Comparison of ENCODE assay signal across 8 cellular contexts in the genomic region with DNA sequence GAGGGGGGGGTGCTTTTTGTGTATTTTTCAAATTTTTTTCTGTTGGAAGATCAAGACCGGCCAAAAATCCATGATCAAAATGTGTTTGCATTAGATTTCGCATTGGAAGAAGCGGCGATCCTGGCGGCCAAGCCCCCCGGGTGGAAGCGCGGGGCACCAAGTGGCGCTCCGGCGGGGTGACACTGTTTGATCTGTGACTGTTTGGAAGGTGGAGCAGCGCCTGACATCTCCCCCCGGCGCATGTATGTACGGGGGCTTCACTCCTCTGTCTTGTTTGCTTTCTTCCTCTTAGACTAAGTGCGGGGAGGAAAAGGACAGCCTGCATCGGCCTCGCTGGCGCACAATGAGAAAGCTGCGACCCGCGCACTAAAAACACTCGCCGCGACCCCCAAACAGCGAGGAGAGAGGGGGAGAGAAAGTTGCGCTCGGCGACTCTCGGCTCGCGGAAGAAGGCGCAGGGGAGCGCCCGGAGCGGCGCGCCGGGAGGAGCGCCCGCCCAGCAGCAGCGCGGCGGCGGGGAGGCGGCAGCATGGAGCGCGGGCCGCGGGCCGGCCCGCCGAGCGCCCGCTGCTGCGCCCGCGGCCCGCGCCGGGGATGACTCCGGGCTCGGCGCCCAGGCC. TPM values are rescaled to one million over a fixed set of nuclear protein-coding genes. Genes with fewer than 3 reads are reported as not detected.
DNase-seq lines count a peak whose midpoint lies in the region; ATAC-seq and TF ChIP-seq lines count a peak whose summit lies in the region.

No MANE protein-coding gene starts in this region.

- TF ChIP-seq CTCF in heart right ventricle (IDR thresholded peaks at IDR 0.05) = no peak
- TF ChIP-seq CTCF in OCI-LY1 (IDR thresholded peaks at IDR 0.05; ENCODE audit: low read length) = no peak
- no peak for TF ChIP-seq CTCF in thoracic aorta (IDR thresholded peaks at IDR 0.05)

- no peaks in the 10 kb centered on the region; the same call in 1 of the 2 replicates for H3F3A ChIP-seq in OCI-LY1 (ENCODE audit: insufficient read depth, low read length)

- H3K9me3 ChIP-seq in heart right ventricle = no peaks in the 10 kb centered on the region
- no peaks in the 10 kb centered on the region for H3K9me3 ChIP-seq in OCI-LY1 (ENCODE audit: low read length)
- no peaks in the 10 kb centered on the region for H3K9me3 ChIP-seq in thoracic aorta

- H3K4me2 ChIP-seq in OCI-LY1 (ENCODE audit: low read length) = peak overlapping the region; percentile 94

- no peaks in the 10 kb centered on the region for H3K27me3 ChIP-seq in heart right ventricle
- 0 out of 2 replicates have a peak, but pooled peaks cover 11% of the 10 kb centered on the region for H3K27me3 ChIP-seq in OCI-LY1 (ENCODE audit: insufficient read depth, low read length)
- no peaks in the 10 kb centered on the region for H3K27me3 ChIP-seq in layer of hippocampus (ENCODE audit: control insufficient read depth, insufficient read depth, low read length)
- H3K27me3 ChIP-seq in thoracic aorta (replicated peaks; ENCODE audit: insufficient read depth) = no peaks in the 10 kb centered on the region

- H3K27ac ChIP-seq in heart right ventricle (peak overlapping the region; percentile 76 to 100 (median 100)), OCI-LY1 (ENCODE audit: low read depth, low read length, poor library complexity, severe bottlenecking) (no peak overlapping the region), layer of hippocampus (ENCODE audit: low read depth, low read length) (peak overlapping the region; percentile 89), thoracic aorta (peak overlapping the region; percentile 92 to 96)

- intact Hi-C loops in heart right ventricle (cut with DNase I) (loop anchor here in 5 of 10 donors (5.0 kb wide), 1 partner anchor 36 kb away; no protein-coding TSS in a partner anchor), Right ventricle myocardium inferior (cut with DNase I) (loop anchor here (5.0 to 10.0 kb wide), 3 partner anchors 266 to 614 kb away; a partner anchor contains a TSS)

- peak overlapping the region; percentile 79 for H3K9ac ChIP-seq in OCI-LY1 (ENCODE audit: low read length)

- H2AFZ ChIP-seq in OCI-LY1 (ENCODE audit: low read length) = peak overlapping the region; percentile 95

- 0% methylated on average over 57 to 64 of the region's 64 CpGs for WGBS in heart right ventricle, 2 donors

- DNase-seq in heart right ventricle (peak in 1 of 2 donors; percentile 32), Right ventricle myocardium inferior (ENCODE audit: missing footprints) (no peak), astrocyte of the hippocampus (ENCODE audit: low read depth, low spot score) (peak; percentile 57), thoracic aorta (ENCODE audit: low spot score) (no peak)

- no peaks in the 10 kb centered on the region for H3K9me2 ChIP-seq in OCI-LY1 (ENCODE audit: low read depth, low read length)

- peak overlapping the region; percentile 74 to 99 (median 94) for H3K4me3 ChIP-seq in heart right ventricle
- H3K4me3 ChIP-seq in OCI-LY1 (ENCODE audit: low read depth, low read length, poor library complexity, severe bottlenecking) = peak overlapping the region; percentile 94
- peak overlapping the region; percentile 98 for H3K4me3 ChIP-seq in thoracic aorta

- ATAC-seq in heart right ventricle = no peak
- no peak for ATAC-seq in Right ventricle myocardium inferior
- ATAC-seq in thoracic aorta (ENCODE audit: insufficient number of reproducible peaks, low FRiP score, low read depth) = no peak
- no peak for ATAC-seq in HG03378 (IDR thresholded peaks at IDR 0.05; ENCODE audit: unreplicated experiment)
- ATAC-seq in GM18511 (IDR thresholded peaks at IDR 0.05; ENCODE audit: unreplicated experiment) = no peak

- H3K36me3 ChIP-seq in heart right ventricle (peaks cover 0 to 5% (median 0%) of the 10 kb centered on the region in 9 donors), OCI-LY1 (ENCODE audit: insufficient read depth, low read length) (no peaks in the 10 kb centered on the region; the same call in 1 of the 2 replicates), thoracic aorta (no peaks in the 10 kb centered on the region)

- H3K79me2 ChIP-seq in OCI-LY1 (ENCODE audit: insufficient read depth, low read length) = no peaks in the 10 kb centered on the region

- H3K4me1 ChIP-seq in heart right ventricle = peaks cover 3 to 70% (median 61%) of the 10 kb centered on the region in 9 donors
- H3K4me1 ChIP-seq in OCI-LY1 (ENCODE audit: insufficient read depth, low read length, severe bottlenecking) = peaks cover 23% of the 10 kb centered on the region
- peaks cover 29 to 48% of the 10 kb centered on the region in 2 donors for H3K4me1 ChIP-seq in thoracic aorta (ENCODE audit: control insufficient read depth in 1 of 2, low read depth in 2 of 2)

- no peaks in the 10 kb centered on the region for H4K20me1 ChIP-seq in OCI-LY1 (ENCODE audit: insufficient read depth, low read length)

RNA-seq across cellular contexts. Expression of a gene that starts 0.5 kb away (rescaled TPM):
- 10 to 100 TPM; 13.2 to 22.9 (median 18.3) TPM for total RNA-seq in heart right ventricle
- 10 to 100 TPM in 1 of 2 donors, 1 to 10 TPM in 1; 4.8 to 10.7 TPM for polyA plus RNA-seq in heart right ventricle
- total RNA-seq in Right ventricle myocardium inferior = 23.1 TPM
- 10 to 100 TPM; 13.9 to 17.4 TPM for total RNA-seq in thoracic aorta

RNA-seq across cellular contexts. Expression of a gene that starts 2.2 kb away (rescaled TPM):
- total RNA-seq in heart right ventricle (10 to 100 TPM; 48.5 to 71.3 (median 58.8) TPM), Right ventricle myocardium inferior (71.5 TPM), thoracic aorta (10 to 100 TPM; 11.2 to 21.7 TPM)
- 10 to 100 TPM; 10.0 to 19.2 TPM for polyA plus RNA-seq in heart right ventricle
